ENCODE assay signal across 22 cellular contexts in the genomic region with DNA sequence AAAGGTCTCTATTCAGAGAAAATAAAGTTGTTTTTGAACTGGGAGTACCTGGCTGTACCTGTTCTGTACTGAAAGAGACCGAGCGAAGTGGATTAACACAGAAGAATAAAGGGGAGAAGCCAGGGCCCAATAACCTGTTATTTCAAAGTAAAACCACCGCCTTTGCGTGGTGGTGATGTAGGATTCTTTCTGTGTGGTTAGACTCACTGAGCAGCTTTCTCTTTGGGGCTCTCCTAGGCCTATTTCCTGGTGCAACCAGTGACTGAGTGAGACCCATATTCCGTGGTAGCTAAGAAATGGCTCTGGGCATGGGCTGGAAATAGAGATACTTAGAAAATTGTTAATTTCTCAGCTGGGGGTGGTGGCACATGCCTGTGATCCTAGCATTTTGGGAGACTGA.
DNase-seq lines count a peak whose midpoint lies in the region; ATAC-seq and TF ChIP-seq lines count a peak whose summit lies in the region.
"Had no signal": no experiment of that assay in that cellular context is flagged by ENCODE, and none has a peak within 500 bp of the region (broad histone marks: within the 10 kb centered on the region; RNA-seq: fewer than 3 reads in every experiment).

No MANE protein-coding gene starts in this region.

- H3K4me1 ChIP-seq in uterus: no peaks in the 10 kb centered on the region
- H3K4me1 ChIP-seq in smooth muscle cell (ENCODE audit: low read depth): no peaks in the 10 kb centered on the region
- H3K4me1 ChIP-seq: ascending aorta had no signal

- no peaks in the 10 kb centered on the region for H3F3A ChIP-seq in smooth muscle cell (ENCODE audit: low read depth)

- H2AFZ ChIP-seq in smooth muscle cell (ENCODE audit: low read depth): no peak overlapping the region

- peaks cover 7% of the 10 kb centered on the region for H3K36me3 Mint-ChIP-seq in activated T-helper 2 cell treated with anti-CD3 and anti-CD28 coated beads, Interferon-gamma antibody, Interleukin-2, Interleukin-4, amounts not matched to agents 10 μg/mL and 5 μg/mL and 100 μg/mL, durations not matched to agents 14 hours and 24 hours and 36 hours (ENCODE audit: low read depth)
- H3K36me3 Mint-ChIP-seq in natural killer cell: no peaks in the 10 kb centered on the region

- H3K4me1 Mint-ChIP-seq in activated T-helper 2 cell treated with anti-CD3 and anti-CD28 coated beads, Interferon-gamma antibody, Interleukin-2, Interleukin-4, amounts not matched to agents 10 μg/mL and 5 μg/mL and 100 μg/mL, durations not matched to agents 14 hours and 24 hours and 36 hours (ENCODE audit: low read depth): peaks cover 55% of the 10 kb centered on the region
- H3K4me1 Mint-ChIP-seq in natural killer cell: peaks cover 67 to 76% of the 10 kb centered on the region in 2 donors

- H3K9me3 Mint-ChIP-seq in activated T-helper 2 cell treated with anti-CD3 and anti-CD28 coated beads, Interferon-gamma antibody, Interleukin-2, Interleukin-4, amounts not matched to agents 10 μg/mL and 5 μg/mL and 100 μg/mL, durations not matched to agents 14 hours and 24 hours and 36 hours: no peaks in the 10 kb centered on the region
- H3K9me3 Mint-ChIP-seq in natural killer cell: peaks cover 2 to 3% of the 10 kb centered on the region in 2 donors

- TF ChIP-seq POLR2A in uterus (IDR thresholded peaks at IDR 0.05): no peak

- WGBS in smooth muscle cell (ENCODE audit: low lambda C conversion rate): 89% methylated on average over 5 of the region's 5 CpGs

- intact Hi-C loops in activated T-helper 2 cell treated with anti-CD3 and anti-CD28 coated beads, Interferon-gamma antibody, Interleukin-2, Interleukin-4, amounts not matched to agents 10 μg/mL and 5 μg/mL and 100 μg/mL, durations not matched to agents 14 hours and 24 hours and 36 hours (cut with micrococcal nuclease): loop anchor here (1.0 to 5.0 kb wide), 3 partner anchors 23 to 923 kb away; partner anchors contain the start of genes BLZF1 and NME7
- intact Hi-C loops in natural killer cell (cut with micrococcal nuclease): no loop called here
- intact Hi-C loops in uterus (cut with DNase I; ENCODE audit: low total_unique reads): loop anchor here (10.0 kb wide), 1 partner anchor 131 kb away; the partner anchor contains the start of gene XCL1

- no peaks in the 10 kb centered on the region for H3K36me3 ChIP-seq in KOPT-K1 (ENCODE audit: insufficient read depth, low read length)
- no peaks in the 10 kb centered on the region for H3K36me3 ChIP-seq in uterus
- H3K36me3 ChIP-seq in smooth muscle cell (ENCODE audit: low read depth): no peaks in the 10 kb centered on the region
- H3K36me3 ChIP-seq: ascending aorta; BLaER1 treated with 17β-estradiol and CSF1 and Interleukin-3, amounts not matched to agents 10 nM and 100 nM; esophagus squamous epithelium; sigmoid colon had no signal

- no peak overlapping the region for H3K9ac ChIP-seq in smooth muscle cell (ENCODE audit: low read depth)
- H3K9ac ChIP-seq: BLaER1 treated with 17β-estradiol and CSF1 and Interleukin-3, amounts not matched to agents 10 nM and 100 nM had no signal

- peak in 2 of 3 donors; percentile 24 to 42 for ATAC-seq in natural killer cell

- peak; percentile 21 for DNase-seq in activated CD8-positive, alpha-beta memory T cell treated with anti-CD3 and anti-CD28 coated beads, Interleukin-2, amount 50 U/mL, for 4 hours
- no peak for DNase-seq in activated CD8-positive, alpha-beta memory T cell treated with anti-CD3 and anti-CD28 coated beads for 24 hours
- peak; percentile 33 for DNase-seq in activated T-helper 2 cell treated with anti-CD3 and anti-CD28 coated beads, Interferon-gamma antibody, Interleukin-2, Interleukin-4, amounts not matched to agents 10 μg/mL and 5 μg/mL and 100 μg/mL, durations not matched to agents 14 hours and 24 hours and 36 hours (ENCODE audit: low spot score)
- no peak for DNase-seq in natural killer cell
- no peak for DNase-seq in uterus
- DNase-seq in AG08396 (ENCODE audit: low spot score): no peak
- DNase-seq in smooth muscle cell (lab: John Stamatoyannopoulos, UW; ENCODE audit: unreplicated experiment): no peak
- DNase-seq: effector CD4-positive, alpha-beta T cell; esophagus squamous epithelium; HCEC 1CT; mesendoderm; MM.1S; NCI-H1436 treated with DMSO at 0.1 percent for 48 hours; NCI-H748 treated with DMSO at 0.1 percent for 48 hours; OCI-M1; posterior cingulate gyrus; SHP77; sigmoid colon; stimulated activated CD4-positive, alpha-beta T cell treated with anti-CD3 and anti-CD28 coated beads, Interleukin-4, amount 100 ng/mL, for 1 hour had no signal

- no peak overlapping the region for H3K4me3 Mint-ChIP-seq in activated T-helper 2 cell treated with anti-CD3 and anti-CD28 coated beads, Interferon-gamma antibody, Interleukin-2, Interleukin-4, amounts not matched to agents 10 μg/mL and 5 μg/mL and 100 μg/mL, durations not matched to agents 14 hours and 24 hours and 36 hours (ENCODE audit: low read depth)
- peak overlapping the region; percentile 69 for H3K4me3 Mint-ChIP-seq in natural killer cell

- H3K4me3 ChIP-seq in uterus: no peak overlapping the region
- H3K4me3 ChIP-seq in smooth muscle cell: no peak overlapping the region
- H3K4me3 ChIP-seq: ascending aorta; BLaER1 treated with 17β-estradiol and CSF1 and Interleukin-3, amounts not matched to agents 10 nM and 100 nM; esophagus squamous epithelium; sigmoid colon had no signal

- no peak for TF ChIP-seq CTCF in natural killer cell (IDR thresholded peaks at IDR 0.05)
- no peak for TF ChIP-seq CTCF in uterus (IDR thresholded peaks at IDR 0.05)
- TF ChIP-seq CTCF in smooth muscle cell (IDR thresholded peaks at IDR 0.05; ENCODE audit: borderline replicate concordance, insufficient read depth, poor library complexity, severe bottlenecking): no peak

- H3K27ac Mint-ChIP-seq in activated T-helper 2 cell treated with anti-CD3 and anti-CD28 coated beads, Interferon-gamma antibody, Interleukin-2, Interleukin-4, amounts not matched to agents 10 μg/mL and 5 μg/mL and 100 μg/mL, durations not matched to agents 14 hours and 24 hours and 36 hours: peak overlapping the region; percentile 79
- H3K27ac Mint-ChIP-seq in natural killer cell: peak overlapping the region; percentile 39 to 84

- H4K20me1 ChIP-seq in smooth muscle cell (ENCODE audit: low read depth): no peaks in the 10 kb centered on the region
- H4K20me1 ChIP-seq: BLaER1 treated with 17β-estradiol and CSF1 and Interleukin-3, amounts not matched to agents 10 nM and 100 nM had no signal

- H3K27me3 ChIP-seq in uterus (no peaks in the 10 kb centered on the region), smooth muscle cell (ENCODE audit: low read depth) (no peaks in the 10 kb centered on the region)
- H3K27me3 ChIP-seq: ascending aorta; BLaER1 treated with 17β-estradiol and CSF1 and Interleukin-3, amounts not matched to agents 10 nM and 100 nM; esophagus squamous epithelium; sigmoid colon had no signal

- H3K27me3 Mint-ChIP-seq in activated T-helper 2 cell treated with anti-CD3 and anti-CD28 coated beads, Interferon-gamma antibody, Interleukin-2, Interleukin-4, amounts not matched to agents 10 μg/mL and 5 μg/mL and 100 μg/mL, durations not matched to agents 14 hours and 24 hours and 36 hours (ENCODE audit: low read depth): no peaks in the 10 kb centered on the region
- H3K27me3 Mint-ChIP-seq in natural killer cell (ENCODE audit: low read depth in 2 of 2): no peaks in the 10 kb centered on the region

- H3K9me3 ChIP-seq in KOPT-K1 (ENCODE audit: insufficient read depth, low read length, poor library complexity, severe bottlenecking): no peaks in the 10 kb centered on the region
- no peaks in the 10 kb centered on the region for H3K9me3 ChIP-seq in uterus
- no peaks in the 10 kb centered on the region for H3K9me3 ChIP-seq in smooth muscle cell (replicated peaks; ENCODE audit: low read depth)
- H3K9me3 ChIP-seq: ascending aorta; BLaER1 treated with 17β-estradiol and CSF1 and Interleukin-3, amounts not matched to agents 10 nM and 100 nM; esophagus squamous epithelium; sigmoid colon had no signal

- H3K27ac ChIP-seq in KOPT-K1 (ENCODE audit: low read depth, low read length, poor library complexity, severe bottlenecking) (peak overlapping the region; percentile 60), uterus (no peak overlapping the region), smooth muscle cell (ENCODE audit: low read depth) (no peak overlapping the region)
- H3K27ac ChIP-seq: ascending aorta; BLaER1 treated with 17β-estradiol and CSF1 and Interleukin-3, amounts not matched to agents 10 nM and 100 nM; esophagus squamous epithelium; sigmoid colon had no signal

- no peaks in the 10 kb centered on the region for H3K79me2 ChIP-seq in smooth muscle cell (ENCODE audit: low read depth)

- no peak overlapping the region for H3K4me2 ChIP-seq in smooth muscle cell
- H3K4me2 ChIP-seq: BLaER1 treated with 17β-estradiol and CSF1 and Interleukin-3, amounts not matched to agents 10 nM and 100 nM had no signal

Comparison
In these comparisons a context has a peak if more than half of its experiments do, and no peak if none do; other contexts are left out.
1. DNase-seq: peak in activated CD8-positive, alpha-beta memory T cell treated with anti-CD3 and anti-CD28 coated beads, Interleukin-2, amount 50 U/mL, for 4 hours (single experiment) and activated T-helper 2 cell treated with anti-CD3 and anti-CD28 coated beads, Interferon-gamma antibody, Interleukin-2, Interleukin-4, amounts not matched to agents 10 μg/mL and 5 μg/mL and 100 μg/mL, durations not matched to agents 14 hours and 24 hours and 36 hours (single experiment); none in activated CD8-positive, alpha-beta memory T cell treated with anti-CD3 and anti-CD28 coated beads for 24 hours (single experiment), natural killer cell (single experiment), uterus (0 of 2), AG08396 (single experiment) and smooth muscle cell (single experiment).